Comparison of ENCODE assay signal across 1 cellular context in genomic region chr2:38436227-38436664, GRCh38.
TF ChIP-seq lines count a peak whose summit lies in the region.

No MANE protein-coding gene starts in this region.

TF ChIP-seq in HepG2, 621 proteins besides CTCF, POLR2A, EP300 and RAD21 (continued from another document and continues in another):
- TF ChIP-seq ZBTB40 (IDR thresholded peaks at IDR 0.05) (no peak), ZBTB40 (CRISPR knock-in tag; IDR thresholded peaks at IDR 0.05) (peak; percentile 62; the same call in 1 of the 2 replicates), ZMYM4 (CRISPR knock-in tag; IDR thresholded peaks at IDR 0.05) (peak; percentile 92), ZIK1 (CRISPR knock-in tag; IDR thresholded peaks at IDR 0.05; ENCODE audit: borderline replicate concordance, low read depth) (0 out of 2 replicates have a peak, but pooled peaks have one; percentile 34), AHDC1 (CRISPR knock-in tag; IDR thresholded peaks at IDR 0.05; ENCODE audit: borderline replicate concordance) (peak; percentile 68; the same call in 1 of the 2 replicates), MBNL3 (CRISPR knock-in tag; conservative IDR thresholded peaks at IDR 0.05) (no peak), ZNF710 (CRISPR knock-in tag; IDR thresholded peaks at IDR 0.05; ENCODE audit: borderline replicate concordance) (peak; percentile 81; the same call in 1 of the 2 replicates), SALL2 (CRISPR knock-in tag; IDR thresholded peaks at IDR 0.05) (no peak), ESRRA (CRISPR knock-in tag; IDR thresholded peaks at IDR 0.05; ENCODE audit: low read depth) (peak; percentile 43; the same call in 1 of the 2 replicates), DPF2 (CRISPR knock-in tag; IDR thresholded peaks at IDR 0.05; ENCODE audit: borderline replicate concordance, low read depth) (peak; percentile 81), FOXA3 (CRISPR knock-in tag; IDR thresholded peaks at IDR 0.05) (peak; percentile 97), ONECUT2 (CRISPR knock-in tag; IDR thresholded peaks at IDR 0.05) (no peak), ZNF549 (CRISPR knock-in tag; IDR thresholded peaks at IDR 0.05) (no peak; the same call in 1 of the 2 replicates), JUND (CRISPR knock-in tag; IDR thresholded peaks at IDR 0.05) (peak; percentile 78), ZNF331 (CRISPR knock-in tag; IDR thresholded peaks at IDR 0.05) (peak; percentile 94), GLMP (CRISPR knock-in tag; IDR thresholded peaks at IDR 0.05; ENCODE audit: borderline replicate concordance) (no peak), ZNF83 (CRISPR knock-in tag; IDR thresholded peaks at IDR 0.05; ENCODE audit: borderline replicate concordance) (no peak), ZNF275 (CRISPR knock-in tag; IDR thresholded peaks at IDR 0.05; ENCODE audit: borderline replicate concordance) (no peak), ZNF788 (CRISPR knock-in tag; IDR thresholded peaks at IDR 0.05; ENCODE audit: borderline replicate concordance) (peak; percentile 60; the same call in 1 of the 2 replicates), POLR2G (IDR thresholded peaks at IDR 0.05; ENCODE audit: low read depth, low read length) (no peak), PAXIP1 (CRISPR knock-in tag; conservative IDR thresholded peaks at IDR 0.05) (peak; percentile 80), ZNF792 (CRISPR knock-in tag; IDR thresholded peaks at IDR 0.05) (no peak), HIC2 (CRISPR knock-in tag; IDR thresholded peaks at IDR 0.05; ENCODE audit: low read depth) (peak; percentile 73; the same call in 1 of the 2 replicates), KLF9 (CRISPR knock-in tag; IDR thresholded peaks at IDR 0.05; ENCODE audit: low read depth) (no peak), HCFC1 (IDR thresholded peaks at IDR 0.05; ENCODE audit: low read depth, low read length) (no peak), ZNF562 (CRISPR knock-in tag; IDR thresholded peaks at IDR 0.05; ENCODE audit: borderline replicate concordance) (no peak)
